In the genomic region with DNA sequence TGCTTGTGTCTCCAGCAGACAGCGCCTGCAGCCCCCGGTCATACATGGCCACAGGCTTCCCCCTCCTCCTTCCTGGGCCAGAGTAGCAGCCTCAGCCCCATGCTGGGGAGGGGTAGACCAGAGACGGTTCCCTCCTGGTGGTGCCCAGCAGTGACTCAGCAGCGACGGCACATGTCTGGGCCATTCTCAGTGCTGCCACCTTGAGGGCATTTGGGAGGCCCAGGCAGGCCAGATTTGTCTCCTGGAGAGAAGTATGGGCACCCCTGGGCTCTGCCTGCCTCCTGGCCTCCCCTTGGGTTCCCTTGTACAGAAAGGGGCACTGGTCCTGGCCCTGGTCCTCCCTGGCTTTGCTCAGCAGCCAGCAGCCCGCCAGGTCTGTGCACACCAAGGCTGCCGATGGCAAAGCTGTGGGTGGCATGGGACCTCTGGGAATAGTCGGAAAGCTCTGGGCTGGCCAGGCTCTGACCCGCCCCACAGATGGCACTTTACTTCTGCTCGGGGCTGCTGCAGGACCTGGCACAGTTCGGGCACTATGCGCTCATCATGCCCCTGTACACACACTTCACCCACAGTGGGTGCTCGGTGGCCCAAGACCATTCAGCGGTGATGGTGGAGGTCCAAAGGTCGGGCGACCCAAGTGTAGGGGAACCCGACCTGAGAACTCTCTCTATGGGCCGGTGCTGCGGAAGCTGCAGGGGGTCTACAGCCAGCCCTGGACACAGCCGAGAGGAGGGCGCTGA, we compare ENCODE assay signal across 1 cellular context.
A peak's percentile ranks its signal among the peaks of the same experiment; 100 is the strongest.
TF ChIP-seq lines count a peak whose summit lies in the region.

No MANE protein-coding gene starts in this region.

TF ChIP-seq in A549, 52 proteins besides CTCF, POLR2A, EP300 and RAD21 (continued from another document):
- peak; percentile 26; the same call in 2 of the 3 replicates for TF ChIP-seq SMC3 (IDR thresholded peaks at IDR 0.05)
